Comparison of ENCODE assay signal across 8 cellular contexts in the genomic region with DNA sequence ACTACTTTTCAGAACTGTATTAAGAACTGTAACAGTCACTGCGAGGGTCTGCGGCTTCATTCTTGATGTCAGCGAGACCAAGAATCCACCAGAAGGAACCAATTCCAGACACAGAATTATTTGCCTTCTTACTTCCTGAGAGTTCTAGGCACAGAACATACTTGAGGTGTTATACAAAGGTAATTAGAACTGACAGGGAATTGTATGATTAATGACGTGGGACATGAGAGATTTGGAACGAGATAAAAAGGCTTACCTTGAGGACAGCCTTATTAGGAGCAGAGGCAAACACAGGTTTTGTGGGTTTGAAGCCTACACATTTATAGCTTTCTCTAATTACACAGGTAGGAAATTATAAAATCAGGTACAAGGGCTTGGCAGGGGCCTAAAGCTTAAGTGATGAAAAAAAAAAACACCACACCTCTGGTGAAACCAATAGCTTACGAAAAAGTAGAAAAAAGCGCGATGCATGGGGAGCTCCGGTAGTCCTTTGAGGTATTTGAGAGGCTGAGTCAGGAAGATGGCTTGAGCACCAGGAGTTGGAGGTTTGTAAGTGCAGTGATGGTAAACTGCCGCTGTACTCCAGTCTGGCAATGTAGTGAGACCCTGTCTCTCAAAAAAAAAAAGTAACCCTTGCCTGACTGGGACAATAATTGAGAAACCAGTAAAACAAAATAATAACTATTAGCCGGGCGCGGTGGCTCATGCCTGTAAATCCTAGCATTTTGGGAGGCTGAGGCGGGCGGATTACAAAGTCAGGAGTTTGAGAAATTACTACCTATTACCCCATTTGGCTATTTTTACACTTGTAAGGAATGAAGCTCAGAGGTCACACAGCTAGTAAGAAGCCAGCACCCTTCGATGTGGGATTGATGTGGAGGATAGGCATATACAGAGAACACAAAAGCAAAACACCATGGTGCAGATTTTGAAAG. TPM values are rescaled to one million over a fixed set of nuclear protein-coding genes. Genes with fewer than 3 reads are reported as not detected.
A peak's percentile ranks its signal among the peaks of the same experiment; 100 is the strongest.
DNase-seq lines count a peak whose midpoint lies in the region; TF ChIP-seq lines count a peak whose summit lies in the region.

No MANE protein-coding gene starts in this region.

- in situ Hi-C loops in GM23248 (cut with MboI): no loop called here

- peak overlapping the region; percentile 85 for H3K4me3 Mint-ChIP-seq in activated CD4-positive, alpha-beta memory T cell treated with anti-CD3 and anti-CD28 coated beads, Interleukin-2, amount 10 ng/mL, durations not matched to agents 7 days and 5 days

- H2AFZ ChIP-seq in GM23248: peak overlapping the region; percentile 71

- POLR2A ChIA-PET in activated CD4-positive, alpha-beta memory T cell treated with anti-CD3 and anti-CD28 coated beads, Interleukin-2, amount 10 ng/mL, durations not matched to agents 7 days and 5 days (lab: Charles Lee): interaction anchor here (0.6 to 4.5 kb wide), 28 partner anchors 9 to 510 kb away, joined by 3 to 44 read pairs (median 4); a partner anchor contains a TSS

- H3K36me3 Mint-ChIP-seq in activated CD4-positive, alpha-beta memory T cell treated with anti-CD3 and anti-CD28 coated beads, Interleukin-2, amount 10 ng/mL, durations not matched to agents 7 days and 5 days (ENCODE audit: low read depth): peaks cover 24% of the 10 kb centered on the region

- no peaks in the 10 kb centered on the region for H3K9me3 ChIP-seq in GM23248 (ENCODE audit: low read depth)
- H3K9me3 ChIP-seq in right atrium auricular region: no peaks in the 10 kb centered on the region

- H3K9me2 ChIP-seq in GM23248 (ENCODE audit: insufficient read depth): no peaks in the 10 kb centered on the region

- 49 to 51% methylated on average over 16 of the region's 16 CpGs for WGBS in GM23248 (ENCODE audit: low coverage in 1 of 2, low lambda C conversion rate in 2 of 2, missing lambda C conversion rate in 2 of 2), 2 experiments

- CTCF ChIA-PET in activated CD4-positive, alpha-beta memory T cell treated with anti-CD3 and anti-CD28 coated beads, Interleukin-2, amount 10 ng/mL, durations not matched to agents 7 days and 5 days (lab: Charles Lee): interaction anchor here (0.7 to 4.8 kb wide), 17 partner anchors 8 to 257 kb away, joined by 3 to 52 read pairs (median 4); a partner anchor contains a TSS

- peak overlapping the region; percentile 84 for H3K27ac ChIP-seq in 22Rv1
- peak overlapping the region; percentile 88 for H3K27ac ChIP-seq in GM23248
- peak overlapping the region; percentile 92 to 93 for H3K27ac ChIP-seq in right atrium auricular region

- peak overlapping the region; percentile 86 for H3K4me2 ChIP-seq in GM23248 (ENCODE audit: unreplicated experiment)

- H3K27me3 ChIP-seq in GM23248 (replicated peaks; ENCODE audit: insufficient read depth) (no peaks in the 10 kb centered on the region), right atrium auricular region (no peaks in the 10 kb centered on the region)

- H3K4me1 ChIP-seq in GM23248 (ENCODE audit: insufficient read depth) (peaks cover 18% of the 10 kb centered on the region), right atrium auricular region (peaks cover 0 to 32% of the 10 kb centered on the region in 2 donors)

- H3K27ac Mint-ChIP-seq in activated CD4-positive, alpha-beta memory T cell treated with anti-CD3 and anti-CD28 coated beads, Interleukin-2, amount 10 ng/mL, durations not matched to agents 7 days and 5 days: peak overlapping the region; percentile 91

- H3K27me3 Mint-ChIP-seq in activated CD4-positive, alpha-beta memory T cell treated with anti-CD3 and anti-CD28 coated beads, Interleukin-2, amount 10 ng/mL, durations not matched to agents 7 days and 5 days: no peaks in the 10 kb centered on the region

- peaks cover 41% of the 10 kb centered on the region for H3K4me1 Mint-ChIP-seq in activated CD4-positive, alpha-beta memory T cell treated with anti-CD3 and anti-CD28 coated beads, Interleukin-2, amount 10 ng/mL, durations not matched to agents 7 days and 5 days

- no peak for TF ChIP-seq CTCF in 22Rv1 (IDR thresholded peaks at IDR 0.05)
- no peak for TF ChIP-seq CTCF in right atrium auricular region (IDR thresholded peaks at IDR 0.05)

- peaks cover 4% of the 10 kb centered on the region for H3K9me3 Mint-ChIP-seq in activated CD4-positive, alpha-beta memory T cell treated with anti-CD3 and anti-CD28 coated beads, Interleukin-2, amount 10 ng/mL, durations not matched to agents 7 days and 5 days

- DNase-seq in GM23248 (peak; percentile 70), right atrium auricular region (ENCODE audit: low spot score) (no peak), SKM-1 (lab: John Stamatoyannopoulos, UW; ENCODE audit: unreplicated experiment) (no peak), GM19240 (ENCODE audit: insufficient read length, low spot score) (no peak), NK-92 (lab: John Stamatoyannopoulos, UW; ENCODE audit: unreplicated experiment) (no peak)
- no peak for DNase-seq in activated CD4-positive, alpha-beta memory T cell treated with anti-CD3 and anti-CD28 coated beads, Interleukin-2, amount 10 ng/mL, durations not matched to agents 7 days and 5 days
- DNase-seq in stimulated activated CD8-positive, alpha-beta memory T cell treated with anti-CD3 and anti-CD28 coated beads, Interleukin-4, amount 100 ng/mL, for 48 hours: peak; percentile 43

- peaks cover 11% of the 10 kb centered on the region for H3F3A ChIP-seq in GM23248 (ENCODE audit: insufficient read depth)

- H4K20me1 ChIP-seq in GM23248 (ENCODE audit: insufficient read depth): no peaks in the 10 kb centered on the region

- H3K9ac ChIP-seq in GM23248: peak overlapping the region; percentile 89

- peaks cover 38% of the 10 kb centered on the region for H3K79me2 ChIP-seq in GM23248 (ENCODE audit: insufficient read depth)

- H3K4me3 ChIP-seq in GM23248 (peak overlapping the region; percentile 74), right atrium auricular region (peak overlapping the region; percentile 68 to 72)

- H3K36me3 ChIP-seq in GM23248 (ENCODE audit: low read depth) (no peaks in the 10 kb centered on the region), right atrium auricular region (no peaks in the 10 kb centered on the region)

RNA-seq across cellular contexts. Expression of a gene that starts 0.8 kb away (rescaled TPM):
- total RNA-seq in GM23248 (2014; rRNA removed; shearing (Covaris generic)): 67.5 and 77.2 TPM in 2 replicates
- 56.0 and 56.9 TPM in 2 replicates for polyA plus RNA-seq in GM23248 (2016; fragmentation: Nextera tagmentation; extraction: Ambion mirVana)
- total RNA-seq in activated CD4-positive, alpha-beta memory T cell treated with anti-CD3 and anti-CD28 coated beads, Interleukin-2, amount 10 ng/mL, durations not matched to agents 7 days and 5 days: 10 to 100 TPM; 13.3 to 13.4 TPM
- 100 to 1,000 TPM; 119 to 154 TPM for total RNA-seq in right atrium auricular region

RNA-seq across cellular contexts. Expression of a gene that starts 9.5 kb away (rescaled TPM):
- 0.32 TPM in 1 of 2 replicates, not detected in the other for total RNA-seq in GM23248 (2014; rRNA removed; shearing (Covaris generic))
- 0.16 and 0.43 TPM in 2 replicates for polyA plus RNA-seq in GM23248 (2016; fragmentation: Nextera tagmentation; extraction: Ambion mirVana)
- total RNA-seq in activated CD4-positive, alpha-beta memory T cell treated with anti-CD3 and anti-CD28 coated beads, Interleukin-2, amount 10 ng/mL, durations not matched to agents 7 days and 5 days: not detected
- total RNA-seq in right atrium auricular region: under 1 TPM in 1 of 2 donors, not detected in 1; 0.24 TPM

RNA-seq across cellular contexts. Expression of a gene that starts 23.5 kb away (rescaled TPM):
- 0.38 and 1.5 TPM in 2 replicates for total RNA-seq in GM23248 (2014; rRNA removed; shearing (Covaris generic))
- polyA plus RNA-seq in GM23248 (2016; fragmentation: Nextera tagmentation; extraction: Ambion mirVana): 1.3 and 1.6 TPM in 2 replicates
- total RNA-seq in activated CD4-positive, alpha-beta memory T cell treated with anti-CD3 and anti-CD28 coated beads, Interleukin-2, amount 10 ng/mL, durations not matched to agents 7 days and 5 days: under 1 TPM; 0.83 to 0.93 TPM
- under 1 TPM; 0.52 to 0.63 TPM for total RNA-seq in right atrium auricular region

RNA-seq across cellular contexts. Expression of a gene that starts 31.3 kb away (rescaled TPM):
- total RNA-seq in GM23248 (2014; rRNA removed; shearing (Covaris generic)): 5.7 and 10.7 TPM in 2 replicates
- polyA plus RNA-seq in GM23248 (2016; fragmentation: Nextera tagmentation; extraction: Ambion mirVana): 9.7 and 12.4 TPM in 2 replicates
- 1 to 10 TPM; 2.2 to 2.9 TPM for total RNA-seq in activated CD4-positive, alpha-beta memory T cell treated with anti-CD3 and anti-CD28 coated beads, Interleukin-2, amount 10 ng/mL, durations not matched to agents 7 days and 5 days
- total RNA-seq in right atrium auricular region: 10 to 100 TPM; 13.6 to 19.8 TPM

RNA-seq across cellular contexts. Expression of a gene that starts 44.1 kb away (rescaled TPM):
- total RNA-seq in GM23248 (2014; rRNA removed; shearing (Covaris generic)): not detected in 2 replicates
- not detected in 2 replicates for polyA plus RNA-seq in GM23248 (2016; fragmentation: Nextera tagmentation; extraction: Ambion mirVana)
- not detected for total RNA-seq in activated CD4-positive, alpha-beta memory T cell treated with anti-CD3 and anti-CD28 coated beads, Interleukin-2, amount 10 ng/mL, durations not matched to agents 7 days and 5 days
- not detected for total RNA-seq in right atrium auricular region

Comparison
In these comparisons a context has a peak if more than half of its experiments do, and no peak if none do; other contexts are left out.
1. DNase-seq: peak in GM23248 (single experiment) and stimulated activated CD8-positive, alpha-beta memory T cell treated with anti-CD3 and anti-CD28 coated beads, Interleukin-4, amount 100 ng/mL, for 48 hours (single experiment); none in activated CD4-positive, alpha-beta memory T cell treated with anti-CD3 and anti-CD28 coated beads, Interleukin-2, amount 10 ng/mL, durations not matched to agents 7 days and 5 days (single experiment), right atrium auricular region (single experiment), SKM-1 (single experiment), GM19240 (single experiment) and NK-92 (single experiment).
2. Peak in every context shown above with its lines, with median percentiles within 50 percentile points of each other: H3K27ac ChIP-seq.